15 cellular contexts compared by ENCODE assay signal in genomic region chr10:86918022-86918471, GRCh38. TPM values are rescaled to one million over a fixed set of nuclear protein-coding genes. Genes with fewer than 3 reads are reported as not detected.
DNase-seq lines count a peak whose midpoint lies in the region; ATAC-seq and TF ChIP-seq lines count a peak whose summit lies in the region.
"Had no signal": no experiment of that assay in that cellular context is flagged by ENCODE, and none has a peak within 500 bp of the region (broad histone marks: within the 10 kb centered on the region; RNA-seq: fewer than 3 reads in every experiment).

No MANE protein-coding gene starts in this region.

- H3K4me1 ChIP-seq in adipocyte (ENCODE audit: control insufficient read depth, insufficient read depth, low read length) (peaks cover 4% of the 10 kb centered on the region), stomach smooth muscle (ENCODE audit: control insufficient read depth, insufficient read depth, low read length) (peaks cover 14% of the 10 kb centered on the region), right lobe of liver (no peaks in the 10 kb centered on the region)

- H3K4me3 ChIP-seq in adipocyte (ENCODE audit: low read length) (no peak overlapping the region), fibroblast of pulmonary artery (replicated peaks; ENCODE audit: low read depth, low read length) (no peak overlapping the region), stomach smooth muscle (ENCODE audit: low read length in 2 of 2) (no peak overlapping the region), right lobe of liver (no peak overlapping the region)
- H3K4me3 ChIP-seq: mucosa of descending colon had no signal

- no peak for ATAC-seq in right lobe of liver
- no peak for ATAC-seq in GM21390 (IDR thresholded peaks at IDR 0.05; ENCODE audit: unreplicated experiment)
- ATAC-seq: activated T-cell treated with anti-CD3 and anti-CD28 coated beads, Interleukin-2, amount 50 U/mL, for 72 hours; mucosa of descending colon; T-cell had no signal

- TF ChIP-seq CTCF in fibroblast of pulmonary artery (IDR thresholded peaks at IDR 0.05; ENCODE audit: low read length, missing control alignments), result no peak
- TF ChIP-seq CTCF in right lobe of liver (IDR thresholded peaks at IDR 0.05), result no peak

- no peak overlapping the region for H3K9ac ChIP-seq in adipocyte (ENCODE audit: low read length)
- no peak overlapping the region for H3K9ac ChIP-seq in stomach smooth muscle (ENCODE audit: low read length in 2 of 2)

- DNase-seq in DMS53 (lab: John Stamatoyannopoulos, UW) (peak; percentile 9), DMS53 treated with DMSO at 0.1 percent for 48 hours (lab: John Stamatoyannopoulos, UW; ENCODE audit: unreplicated experiment) (no peak), adipocyte (ENCODE audit: low read depth) (peak; percentile 61), fibroblast of pulmonary artery (ENCODE audit: low read depth) (peak; percentile 24), right lobe of liver (no peak), epidermal melanocyte (ENCODE audit: insufficient read length, low spot score) (no peak)
- DNase-seq: activated CD4-positive, alpha-beta T cell treated with anti-CD3 and anti-CD28 coated beads for 1 hour; activated T-cell treated with anti-CD3 and anti-CD28 coated beads, Interleukin-2, amount 50 U/mL, for 72 hours; MM.1S; mucosa of descending colon; T-cell had no signal

- H3K9me3 ChIP-seq in adipocyte (ENCODE audit: control insufficient read depth, low read length) (no peaks in the 10 kb centered on the region), stomach smooth muscle (ENCODE audit: control insufficient read depth in 2 of 2, low read length in 2 of 2) (no peaks in the 10 kb centered on the region), right lobe of liver (no peaks in the 10 kb centered on the region)
- H3K9me3 ChIP-seq: mucosa of descending colon had no signal

- H3K27ac ChIP-seq in stomach smooth muscle (ENCODE audit: low read length) (peak overlapping the region; percentile 60), right lobe of liver (no peak overlapping the region)
- H3K27ac ChIP-seq: 22Rv1 had no signal

- intact Hi-C loops in right lobe of liver (cut with DNase I), result no loop called here

- no peak for TF ChIP-seq POLR2A in right lobe of liver (IDR thresholded peaks at IDR 0.05)

- H3K36me3 ChIP-seq in adipocyte (ENCODE audit: control insufficient read depth, insufficient read depth, low read length, severe bottlenecking), result peaks cover 79% of the 10 kb centered on the region
- peaks cover 31 to 37% of the 10 kb centered on the region in 2 donors for H3K36me3 ChIP-seq in stomach smooth muscle (ENCODE audit: control insufficient read depth in 2 of 2, insufficient read depth in 2 of 2, low read length in 2 of 2)
- peaks cover 0 to 26% (median 2%) of the 10 kb centered on the region in 4 donors for H3K36me3 ChIP-seq in right lobe of liver

- WGBS in right lobe of liver (ENCODE audit: insufficient coverage, low coverage, low lambda C conversion rate, missing lambda C conversion rate), result 85% methylated on average over 5 of the region's 5 CpGs

- H3K27me3 ChIP-seq in adipocyte (replicated peaks; ENCODE audit: control insufficient read depth, insufficient read depth, low read length) (no peaks in the 10 kb centered on the region), stomach smooth muscle (ENCODE audit: control insufficient read depth in 1 of 2, insufficient read depth in 2 of 2, low read length in 2 of 2) (no peaks in the 10 kb centered on the region), right lobe of liver (no peaks in the 10 kb centered on the region)

RNA-seq across cellular contexts. Expression of gene MMRN2, which starts 39.4 kb away (rescaled TPM):
- 10 to 100 TPM in 3 of 6 experiments, 1 to 10 TPM in 3; 6.2 to 11.8 (median 9.1) TPM for total RNA-seq in right lobe of liver
- total RNA-seq: OCI-LY7 had no signal

RNA-seq across cellular contexts. Expression of gene SNCG, which starts 40.4 kb away (rescaled TPM):
- 10 to 100 TPM in 2 of 6 experiments, 1 to 10 TPM in 4; 1.1 to 21.2 (median 2.2) TPM for total RNA-seq in right lobe of liver
- total RNA-seq: activated T-cell treated with anti-CD3 and anti-CD28 coated beads, Interleukin-2, amount 50 U/mL, for 72 hours; OCI-LY7 had no signal

RNA-seq across cellular contexts. Expression of gene ADIRF, which starts 50.2 kb away (rescaled TPM):
- total RNA-seq in right lobe of liver, result 10 to 100 TPM; 11.1 to 77.6 (median 28.6) TPM
- total RNA-seq: activated T-cell treated with anti-CD3 and anti-CD28 coated beads, Interleukin-2, amount 50 U/mL, for 72 hours; OCI-LY7 had no signal

Comparison
In these comparisons a context has a peak if more than half of its experiments do, and no peak if none do; other contexts are left out.
1. DNase-seq: peak in DMS53 (single experiment), adipocyte (single experiment) and fibroblast of pulmonary artery (single experiment); none in DMS53 treated with DMSO at 0.1 percent for 48 hours (single experiment), right lobe of liver (0 of 3) and epidermal melanocyte (single experiment).